ENCODE assay signal across 22 cellular contexts in genomic region chr11:88352139-88352538, GRCh38. TPM values are rescaled to one million over a fixed set of nuclear protein-coding genes. Genes with fewer than 3 reads are reported as not detected.
DNase-seq lines count a peak whose midpoint lies in the region; ATAC-seq and TF ChIP-seq lines count a peak whose summit lies in the region.
"Had no signal": no experiment of that assay in that cellular context is flagged by ENCODE, and none has a peak within 500 bp of the region (broad histone marks: within the 10 kb centered on the region; RNA-seq: fewer than 3 reads in every experiment).

No MANE protein-coding gene starts in this region.

- ATAC-seq in HG02973 (IDR thresholded peaks at IDR 0.05; ENCODE audit: unreplicated experiment) = no peak
- ATAC-seq: HCT116; natural killer cell treated with Interleukin-12 subunit alpha and Interleukin-12 subunit beta and Interleukin-15 and Interleukin-18, amount 100 ng/mL, for 72 hours had no signal

- H3K4me3 ChIP-seq in fibroblast of villous mesenchyme (ENCODE audit: low read depth, low read length) = no peak overlapping the region
- H3K4me3 ChIP-seq: BLaER1 treated with 17β-estradiol and CSF1 and Interleukin-3, amounts not matched to agents 10 nM and 100 nM; spleen; testis had no signal

- DNase-seq in AG20443 (ENCODE audit: low spot score) = peak; percentile 17
- DNase-seq in HS-27A (ENCODE audit: low read depth) = peak; percentile 67
- DNase-seq in astrocyte of the hippocampus (ENCODE audit: low read depth, low spot score) = peak; percentile 82
- DNase-seq in fibroblast of villous mesenchyme (ENCODE audit: low read depth) = peak; percentile 73
- DNase-seq in NCI-H1694 treated with DMSO at 0.1 percent for 48 hours (lab: John Stamatoyannopoulos, UW) = no peak
- no peak for DNase-seq in GM19238 (ENCODE audit: insufficient read length, low spot score)
- no peak for DNase-seq in SW 1271 (lab: John Stamatoyannopoulos, UW)
- DNase-seq: activated B cell treated with CpG ODN at 0.5 μM for 24 hours; activated naive CD8-positive, alpha-beta T cell treated with anti-CD3 and anti-CD28 coated beads for 36 hours; cerebellar nuclear complex; DMS153; glutamatergic neuron; islet precursor cell; NCI-H1436; NCI-H345; NK-92 treated with Interleukin-12 subunit alpha and Interleukin-12 subunit beta, amount 100 ng/mL, for 24 hours; spleen; testis had no signal

- no peak for TF ChIP-seq CTCF in fibroblast of villous mesenchyme (IDR thresholded peaks at IDR 0.05; ENCODE audit: insufficient read depth, low read depth, low read length)

RNA-seq across cellular contexts. Expression of gene CTSC, which starts 14.6 kb away (rescaled TPM):
- 145 and 276 TPM in 2 replicates for total RNA-seq in fibroblast of villous mesenchyme

Comparison
In these comparisons a context has a peak if more than half of its experiments do, and no peak if none do; other contexts are left out.
1. DNase-seq: peak in AG20443 (single experiment), HS-27A (single experiment), astrocyte of the hippocampus (single experiment) and fibroblast of villous mesenchyme (single experiment); none in NCI-H1694 treated with DMSO at 0.1 percent for 48 hours (single experiment), GM19238 (single experiment) and SW 1271 (0 of 2).